ENCODE assay signal across 16 cellular contexts in genomic region chr9:138111607-138112006, GRCh38.
A peak's percentile ranks its signal among the peaks of the same experiment; 100 is the strongest.
DNase-seq lines count a peak whose midpoint lies in the region; ATAC-seq and TF ChIP-seq lines count a peak whose summit lies in the region.
"Had no signal": no experiment of that assay in that cellular context is flagged by ENCODE, and none has a peak within 500 bp of the region (broad histone marks: within the 10 kb centered on the region; RNA-seq: fewer than 3 reads in every experiment).

No MANE protein-coding gene starts in this region.

- 58% methylated on average over 9 of the region's 9 CpGs for WGBS in SK-N-SH (ENCODE audit: low lambda C conversion rate)
- 78 to 93% (median 86%) methylated on average over 9 of the region's 9 CpGs for WGBS in stomach, 5 donors

- TF ChIP-seq RAD21 in SK-N-SH (IDR thresholded peaks at IDR 0.05; ENCODE audit: low read length), result no peak

- TF ChIP-seq EP300 in SK-N-SH (IDR thresholded peaks at IDR 0.05; ENCODE audit: borderline replicate concordance in 1 of 2, low read depth in 1 of 2, low read length in 1 of 2) (no peak), stomach (IDR thresholded peaks at IDR 0.05) (no peak)

- DNase-seq in SK-N-SH (peak; percentile 11), left lobe of liver (ENCODE audit: low spot score) (peak; percentile 27), stomach (peak; percentile 7), DMS153 (lab: John Stamatoyannopoulos, UW) (no peak), GM10248 (ENCODE audit: extremely low spot score) (no peak)
- peak; percentile 8 for DNase-seq in activated CD8-positive, alpha-beta memory T cell treated with anti-CD3 and anti-CD28 coated beads, Interleukin-2, amount 50 U/mL, for 48 hours
- DNase-seq in effector CD4-positive, alpha-beta T cell, result no peak
- DNase-seq: C1 segment of cervical spinal cord; Calu3; CD4-positive, alpha-beta T cell; DMS79 treated with DMSO at 0.1 percent for 48 hours; EL had no signal

- intact Hi-C loops in stomach (cut with DNase I; ENCODE audit: low total_unique reads), result no loop called here

- POLR2A ChIA-PET in SK-N-SH (lab: Yijun Ruan, JAX), result no interaction called here
- POLR2A ChIA-PET in GM10248 (lab: Yijun Ruan, JAX), result no interaction called here

- H2AFZ ChIP-seq in SK-N-SH (ENCODE audit: low read depth), result no peak overlapping the region
- H2AFZ ChIP-seq: GM23338 had no signal

- H3K4me2 ChIP-seq in SK-N-SH, result no peak overlapping the region
- H3K4me2 ChIP-seq: GM23338 had no signal

- H3K27ac ChIP-seq in SK-N-SH (ENCODE audit: low read depth in 2 of 2, low read length in 1 of 2), result no peak overlapping the region
- no peak overlapping the region for H3K27ac ChIP-seq in stomach
- H3K27ac ChIP-seq: 22Rv1 had no signal

- TF ChIP-seq POLR2A in stomach (IDR thresholded peaks at IDR 0.05), result no peak

- no peaks in the 10 kb centered on the region for H3K9me3 ChIP-seq in SK-N-SH
- no peaks in the 10 kb centered on the region for H3K9me3 ChIP-seq in stomach

- H3K27me3 ChIP-seq in SK-N-SH (ENCODE audit: insufficient read depth), result no peaks in the 10 kb centered on the region
- peaks cover 0 to 20% (median 0%) of the 10 kb centered on the region in 3 donors for H3K27me3 ChIP-seq in stomach

- no peaks in the 10 kb centered on the region for H3K36me3 ChIP-seq in SK-N-SH (replicated peaks in 1 of 2; ENCODE audit: control insufficient read depth in 1 of 2, insufficient read depth in 2 of 2, low read length in 1 of 2)
- H3K36me3 ChIP-seq in stomach, result no peaks in the 10 kb centered on the region

- no peak overlapping the region for H3K4me3 ChIP-seq in SK-N-SH (ENCODE audit: low read depth in 2 of 2, low read length in 1 of 2)
- no peak overlapping the region for H3K4me3 ChIP-seq in stomach
- H3K4me3 ChIP-seq: GM23338 had no signal

- H3F3A ChIP-seq in SK-N-SH (replicated peaks; ENCODE audit: insufficient read depth), result no peaks in the 10 kb centered on the region

- H4K20me1 ChIP-seq in SK-N-SH (ENCODE audit: insufficient read depth), result no peaks in the 10 kb centered on the region

- CTCF ChIA-PET in SK-N-SH (lab: Yijun Ruan, JAX), result no interaction called here
- CTCF ChIA-PET in GM10248 (lab: Yijun Ruan, JAX), result no interaction called here

- H3K4me1 ChIP-seq in SK-N-SH (ENCODE audit: control insufficient read depth in 1 of 2, insufficient read depth in 2 of 2, low read depth in 1 of 2, low read length in 1 of 2) (peaks cover 0 to 11% of the 10 kb centered on the region in 2 experiments; a peak in 1 of 4 replicates), stomach (no peaks in the 10 kb centered on the region)

- H3K79me2 ChIP-seq in SK-N-SH (ENCODE audit: insufficient read depth), result no peaks in the 10 kb centered on the region

- TF ChIP-seq CTCF in SK-N-SH (IDR thresholded peaks at IDR 0.05) (no peak), stomach (IDR thresholded peaks at IDR 0.05) (no peak), GM10248 (IDR thresholded peaks at IDR 0.05; ENCODE audit: control extremely low read depth, extremely low read depth, low read depth, missing control alignments) (no peak)

- no peak overlapping the region for H3K9ac ChIP-seq in SK-N-SH

- ATAC-seq in SK-N-SH treated with all-trans-retinoic acid at 6 μM for 48 hours (no peak), left lobe of liver (no peak)
- ATAC-seq: GM23338, HepG2 had no signal

- no peaks in the 10 kb centered on the region for H3K9me2 ChIP-seq in SK-N-SH

TF ChIP-seq in SK-N-SH, 30 proteins besides CTCF, POLR2A, EP300 and RAD21 (continues in another document):
- no peak for TF ChIP-seq YY1 (IDR thresholded peaks at IDR 0.05; ENCODE audit: low read depth)
- TF ChIP-seq MXI1 (IDR thresholded peaks at IDR 0.05; ENCODE audit: low read depth, low read length), result no peak
- no peak for TF ChIP-seq CHD2 (IDR thresholded peaks at IDR 0.05; ENCODE audit: low read length, partially characterized antibody)
- no peak for TF ChIP-seq RFX5 (IDR thresholded peaks at IDR 0.05; ENCODE audit: low read length)
- no peak for TF ChIP-seq REST (IDR thresholded peaks at IDR 0.05; ENCODE audit: low read depth, low read length)
- TF ChIP-seq NFIC (IDR thresholded peaks at IDR 0.05; ENCODE audit: borderline replicate concordance), result no peak
- TF ChIP-seq MEF2A (IDR thresholded peaks at IDR 0.05; ENCODE audit: borderline replicate concordance, low read depth), result no peak
- no peak for TF ChIP-seq TEAD4 (IDR thresholded peaks at IDR 0.05; ENCODE audit: borderline replicate concordance, insufficient read depth)
- TF ChIP-seq GATA2 (CRISPR knock-in tag; IDR thresholded peaks at IDR 0.05), result no peak
- no peak for TF ChIP-seq TAF1 (IDR thresholded peaks at IDR 0.05; ENCODE audit: borderline replicate concordance, low read depth, low read length)
- TF ChIP-seq MAX (IDR thresholded peaks at IDR 0.05; ENCODE audit: low read depth), result no peak
- no peak for TF ChIP-seq NRF1 (IDR thresholded peaks at IDR 0.05; ENCODE audit: low read depth, low read length)

TF ChIP-seq in SK-N-SH treated with all-trans-retinoic acid at 6 μM for 48 hours, 23 proteins besides CTCF, POLR2A, EP300 and RAD21:
- TF ChIP-seq OSR1 (CRISPR knock-in tag; IDR thresholded peaks at IDR 0.05) (no peak), TSHZ2 (CRISPR knock-in tag; IDR thresholded peaks at IDR 0.05) (no peak), CSDC2 (CRISPR knock-in tag; IDR thresholded peaks at IDR 0.05) (no peak), SNAI2 (CRISPR knock-in tag; IDR thresholded peaks at IDR 0.05) (no peak), ZNF70 (CRISPR knock-in tag; IDR thresholded peaks at IDR 0.05) (no peak), ZFP3 (CRISPR knock-in tag; IDR thresholded peaks at IDR 0.05) (no peak), PATZ1 (CRISPR knock-in tag; IDR thresholded peaks at IDR 0.05; ENCODE audit: borderline replicate concordance) (no peak), ESRRG (CRISPR knock-in tag; IDR thresholded peaks at IDR 0.05) (no peak)

Comparison
In these comparisons a context has a peak if more than half of its experiments do, and no peak if none do; other contexts are left out.
1. DNase-seq: peak in SK-N-SH (single experiment), activated CD8-positive, alpha-beta memory T cell treated with anti-CD3 and anti-CD28 coated beads, Interleukin-2, amount 50 U/mL, for 48 hours (single experiment), left lobe of liver (single experiment) and stomach (single experiment); none in DMS153 (single experiment), GM10248 (single experiment) and effector CD4-positive, alpha-beta T cell (single experiment).